ENCODE assay signal across 11 cellular contexts in genomic region chr22:32803020-32803758, GRCh38. TPM values are rescaled to one million over a fixed set of nuclear protein-coding genes. Genes with fewer than 3 reads are reported as not detected.
DNase-seq lines count a peak whose midpoint lies in the region; ATAC-seq and TF ChIP-seq lines count a peak whose summit lies in the region.
"Had no signal": no experiment of that assay in that cellular context is flagged by ENCODE, and none has a peak within 500 bp of the region (broad histone marks: within the 10 kb centered on the region; RNA-seq: fewer than 3 reads in every experiment).

No MANE protein-coding gene starts in this region.

- peak in 1 of 4 donors; percentile 11 for TF ChIP-seq POLR2A in upper lobe of left lung (IDR thresholded peaks at IDR 0.05)

- no peaks in the 10 kb centered on the region for H3K36me3 Mint-ChIP-seq in endothelial cell (ENCODE audit: low read depth, unreplicated experiment)
- H3K36me3 Mint-ChIP-seq in CD4-positive, alpha-beta T cell (ENCODE audit: low read depth), result no peaks in the 10 kb centered on the region

- no peak overlapping the region for H2BK5ac ChIP-seq in mesenchymal stem cell (ENCODE audit: low read depth, low read length, poor library complexity, severe bottlenecking)

- no peak for TF ChIP-seq CTCF in endothelial cell (IDR thresholded peaks at IDR 0.05; ENCODE audit: unreplicated experiment)
- TF ChIP-seq CTCF in upper lobe of left lung (IDR thresholded peaks at IDR 0.05), result no peak
- no peak for TF ChIP-seq CTCF in CD4-positive, alpha-beta T cell (IDR thresholded peaks at IDR 0.05)

- H3K4me1 Mint-ChIP-seq in endothelial cell (ENCODE audit: unreplicated experiment), result peaks cover 24% of the 10 kb centered on the region
- no peaks in the 10 kb centered on the region for H3K4me1 Mint-ChIP-seq in CD4-positive, alpha-beta T cell (ENCODE audit: low read depth)

- peaks cover 9% of the 10 kb centered on the region for H3K4me1 ChIP-seq in mesenchymal stem cell (ENCODE audit: control insufficient read depth, insufficient read depth, low read depth, low read length)
- H3K4me1 ChIP-seq in upper lobe of left lung, result peaks cover 6 to 25% (median 17%) of the 10 kb centered on the region in 4 donors

- peak overlapping the region in 1 of 2 experiments; percentile 80 for H3K18ac ChIP-seq in mesenchymal stem cell (ENCODE audit: low read depth in 1 of 2, low read length in 2 of 2)

- no peaks in the 10 kb centered on the region for H3K79me1 ChIP-seq in mesenchymal stem cell (replicated peaks; ENCODE audit: low read length, poor library complexity, severe bottlenecking)

- POLR2A ChIA-PET in CD4-positive, alpha-beta T cell (lab: Charles Lee), result no interaction called here

- CTCF ChIA-PET in CD4-positive, alpha-beta T cell (lab: Charles Lee), result no interaction called here

- intact Hi-C loops in CD4-positive, alpha-beta T cell (cut with DNase I, micrococcal nuclease), result no loop called here

- ATAC-seq in upper lobe of left lung (ENCODE audit: low FRiP score in 2 of 2), result peak; percentile 16
- ATAC-seq in CD4-positive, alpha-beta T cell (ENCODE audit: poor library complexity), result no peak
- ATAC-seq: body of pancreas had no signal

- peak overlapping the region in 1 of 2 experiments; percentile 99 for H3K4me3 ChIP-seq in mesenchymal stem cell (ENCODE audit: insufficient read depth in 1 of 2, low read depth in 1 of 2, low read length in 2 of 2)
- peak overlapping the region; percentile 49 to 95 (median 85) for H3K4me3 ChIP-seq in upper lobe of left lung
- H3K4me3 ChIP-seq: body of pancreas had no signal

- peaks cover 0 to 22% of the 10 kb centered on the region in 2 experiments for H3K27me3 ChIP-seq in mesenchymal stem cell (ENCODE audit: control insufficient read depth in 1 of 2, insufficient read depth in 1 of 2, low read length in 2 of 2)
- peaks cover 0 to 17% (median 4%) of the 10 kb centered on the region in 4 donors for H3K27me3 ChIP-seq in upper lobe of left lung
- H3K27me3 ChIP-seq in CD4-positive, alpha-beta T cell (ENCODE audit: control insufficient read depth, insufficient read depth, low read length), result peaks cover 53% of the 10 kb centered on the region

- H2BK120ac ChIP-seq in mesenchymal stem cell (ENCODE audit: low read depth, low read length), result peak overlapping the region; percentile 21

- no peaks in the 10 kb centered on the region for H3K9me3 Mint-ChIP-seq in endothelial cell (ENCODE audit: unreplicated experiment)
- H3K9me3 Mint-ChIP-seq in CD4-positive, alpha-beta T cell, result no peaks in the 10 kb centered on the region

- peak overlapping the region; percentile 97 for H3K4me3 Mint-ChIP-seq in endothelial cell (ENCODE audit: unreplicated experiment)
- no peak overlapping the region for H3K4me3 Mint-ChIP-seq in CD4-positive, alpha-beta T cell

- H3K23ac ChIP-seq in mesenchymal stem cell (ENCODE audit: low read length in 2 of 2), result peak overlapping the region in 1 of 2 experiments; percentile 91

- no peak overlapping the region for H3K27ac Mint-ChIP-seq in endothelial cell (ENCODE audit: unreplicated experiment)
- H3K27ac Mint-ChIP-seq in CD4-positive, alpha-beta T cell, result no peak overlapping the region

- H4K91ac ChIP-seq in mesenchymal stem cell (ENCODE audit: low read length), result peak overlapping the region; percentile 1

- H3K27ac ChIP-seq in mesenchymal stem cell (ENCODE audit: low read length, poor library complexity, severe bottlenecking) (no peak overlapping the region), upper lobe of left lung (peak overlapping the region; percentile 88 to 92 (median 90))
- H3K27ac ChIP-seq in CD4-positive, alpha-beta T cell (ENCODE audit: low read depth, low read length), result no peak overlapping the region
- H3K27ac ChIP-seq: 22Rv1 had no signal

- H3K4ac ChIP-seq in mesenchymal stem cell (ENCODE audit: low read depth in 1 of 2, low read length in 2 of 2), result peak overlapping the region in 1 of 2 experiments; percentile 55

- no peak overlapping the region for H2AK5ac ChIP-seq in mesenchymal stem cell (ENCODE audit: low read length, severe bottlenecking)

- H2AFZ ChIP-seq in mesenchymal stem cell (ENCODE audit: low read depth, low read length), result no peak overlapping the region

- H3K4me2 ChIP-seq in mesenchymal stem cell (ENCODE audit: low read length, poor library complexity, severe bottlenecking), result peak overlapping the region; percentile 12

- 12% methylated on average over 9 of the region's 9 CpGs for WGBS in mesenchymal stem cell
- WGBS in upper lobe of left lung, 2 donors, result 39 to 41% methylated on average over 9 of the region's 9 CpGs

- peak overlapping the region in 1 of 2 experiments; percentile 9 for H3K14ac ChIP-seq in mesenchymal stem cell (ENCODE audit: low read length in 2 of 2)

- peaks cover 11% of the 10 kb centered on the region for H3K27me3 Mint-ChIP-seq in endothelial cell (ENCODE audit: unreplicated experiment)
- peaks cover 72% of the 10 kb centered on the region for H3K27me3 Mint-ChIP-seq in CD4-positive, alpha-beta T cell

- peak overlapping the region; percentile 96 for H3K9ac ChIP-seq in mesenchymal stem cell (ENCODE audit: low read length)

- H2BK12ac ChIP-seq in mesenchymal stem cell (ENCODE audit: low read length in 2 of 2), result peak overlapping the region in 1 of 2 experiments; percentile 49

- DNase-seq in DMS 273 (lab: John Stamatoyannopoulos, UW; ENCODE audit: unreplicated experiment), result peak; percentile 10
- no peak for DNase-seq in DMS 273 treated with DMSO at 0.1 percent for 48 hours (lab: John Stamatoyannopoulos, UW)
- DNase-seq in endothelial cell (ENCODE audit: low spot score), result no peak
- DNase-seq in mesenchymal stem cell, result peak; percentile 69
- peak in 1 of 2 donors; percentile 56 for DNase-seq in upper lobe of left lung
- no peak for DNase-seq in mesenteric fat pad (ENCODE audit: low spot score)
- no peak for DNase-seq in CD4-positive, alpha-beta T cell
- no peak for DNase-seq in NCI-H524 treated with DMSO at 0.1 percent for 48 hours (lab: John Stamatoyannopoulos, UW)
- DNase-seq: body of pancreas, KG1 had no signal

- H3K9me3 ChIP-seq in mesenchymal stem cell (ENCODE audit: control insufficient read depth, low read length) (no peaks in the 10 kb centered on the region), upper lobe of left lung (no peaks in the 10 kb centered on the region)
- H3K9me3 ChIP-seq in CD4-positive, alpha-beta T cell (ENCODE audit: control insufficient read depth, low read length), result no peaks in the 10 kb centered on the region
- H3K9me3 ChIP-seq: body of pancreas had no signal

- no peak overlapping the region for H4K8ac ChIP-seq in mesenchymal stem cell (ENCODE audit: low read length)

- peaks cover 0 to 21% of the 10 kb centered on the region in 2 experiments for H3K36me3 ChIP-seq in mesenchymal stem cell (ENCODE audit: control insufficient read depth in 1 of 2, insufficient read depth in 2 of 2, low read depth in 1 of 2, low read length in 2 of 2)
- peaks cover 0 to 29% (median 3%) of the 10 kb centered on the region in 4 donors for H3K36me3 ChIP-seq in upper lobe of left lung

- H2BK15ac ChIP-seq in mesenchymal stem cell (ENCODE audit: low read depth, poor library complexity, severe bottlenecking), result no peak overlapping the region

- no peak for TF ChIP-seq EP300 in upper lobe of left lung (IDR thresholded peaks at IDR 0.05)

RNA-seq across cellular contexts. Expression of gene TIMP3, which starts 1.7 kb away (rescaled TPM):
- total RNA-seq in endothelial cell (ENCODE audit: unreplicated experiment) (73.5 TPM), upper lobe of left lung (100 to 1,000 TPM; 196 to 659 (median 531) TPM), mesenteric fat pad (493 TPM)
- 319 TPM for polyA plus RNA-seq in mesenchymal stem cell (2013, experiment 1 of 2)
- 317 TPM for polyA plus RNA-seq in mesenchymal stem cell (2013, experiment 2 of 2)
- total RNA-seq in CD4-positive, alpha-beta T cell, result under 1 TPM in 1 of 2 experiments, not detected in 1; 0.06 TPM

Comparison
In these comparisons a context has a peak if more than half of its experiments do, and no peak if none do; other contexts are left out.
1. DNase-seq: peak in DMS 273 (single experiment) and mesenchymal stem cell (single experiment); none in DMS 273 treated with DMSO at 0.1 percent for 48 hours (single experiment), endothelial cell (single experiment), mesenteric fat pad (single experiment), CD4-positive, alpha-beta T cell (0 of 10) and NCI-H524 treated with DMSO at 0.1 percent for 48 hours (single experiment).
2. H3K27ac ChIP-seq: peak in upper lobe of left lung (4 of 4); none in mesenchymal stem cell (single experiment) and CD4-positive, alpha-beta T cell (single experiment).
3. RNA of gene TIMP3, which starts 1.7 kb away (total RNA-seq): 196 to 659 TPM in upper lobe of left lung, 493 TPM in mesenteric fat pad (single experiment) and 73.5 TPM in endothelial cell (single experiment); 0.06 TPM in CD4-positive, alpha-beta T cell; every median in the first group is over 10 times any median in the second.